In the genomic region with DNA sequence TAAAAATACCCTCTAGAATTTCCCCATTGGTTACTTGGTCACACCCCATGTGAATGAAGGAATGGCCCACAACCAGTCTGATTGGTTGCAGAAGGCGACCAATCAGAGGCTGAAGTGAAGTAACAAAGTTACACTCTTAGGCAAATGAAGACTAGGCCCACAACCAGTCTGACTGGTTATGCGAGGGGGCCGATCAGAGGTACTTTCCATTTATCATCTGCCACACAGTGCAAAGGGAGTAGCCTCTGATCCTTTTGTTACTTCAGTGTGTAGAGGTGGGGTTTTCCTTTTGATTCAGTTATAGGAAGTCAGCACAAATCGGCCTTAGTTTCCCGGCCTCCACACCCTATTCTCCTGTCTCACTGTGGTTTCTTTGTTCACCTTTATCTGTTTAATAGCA, we compare ENCODE assay signal across 8 cellular contexts.
DNase-seq lines count a peak whose midpoint lies in the region; ATAC-seq and TF ChIP-seq lines count a peak whose summit lies in the region.

No MANE protein-coding gene starts in this region.

- peak overlapping the region; percentile 0 for H3K27ac Mint-ChIP-seq in Calu3 (ENCODE audit: unreplicated experiment)
- peak overlapping the region; percentile 63 for H3K27ac Mint-ChIP-seq in activated CD8-positive, alpha-beta T cell treated with anti-CD3 and anti-CD28 coated beads, Interleukin-2, amount 10 ng/mL, durations not matched to agents 7 days and 5 days

- no peaks in the 10 kb centered on the region for H3K27me3 Mint-ChIP-seq in Calu3 (ENCODE audit: unreplicated experiment)
- H3K27me3 Mint-ChIP-seq in activated CD8-positive, alpha-beta T cell treated with anti-CD3 and anti-CD28 coated beads, Interleukin-2, amount 10 ng/mL, durations not matched to agents 7 days and 5 days (ENCODE audit: low read depth) = no peaks in the 10 kb centered on the region

- no peaks in the 10 kb centered on the region for H3K9me3 ChIP-seq in muscle layer of duodenum (ENCODE audit: control insufficient read depth in 1 of 2, low read length in 2 of 2)
- H3K9me3 ChIP-seq in A673 (ENCODE audit: low read depth, low read length, poor library complexity, severe bottlenecking) = no peaks in the 10 kb centered on the region

- BruUV-seq in Calu3 (replicated peaks; lab: Mats Ljungman, UMichigan) (no TSS peak), A673 (replicated peaks; lab: Mats Ljungman, UMichigan) (no TSS peak)

- H3K4me3 ChIP-seq in muscle layer of duodenum (ENCODE audit: low read depth in 1 of 2, low read length in 2 of 2) (no peak overlapping the region), A673 (ENCODE audit: low read depth, low read length, poor library complexity, severe bottlenecking) (no peak overlapping the region)

- no peak overlapping the region for H3K4me3 Mint-ChIP-seq in Calu3 (ENCODE audit: low read depth, unreplicated experiment)
- H3K4me3 Mint-ChIP-seq in activated CD8-positive, alpha-beta T cell treated with anti-CD3 and anti-CD28 coated beads, Interleukin-2, amount 10 ng/mL, durations not matched to agents 7 days and 5 days = no peak overlapping the region

- no peak for TF ChIP-seq CTCF in Calu3 (IDR thresholded peaks at IDR 0.05; ENCODE audit: unreplicated experiment)
- no peak for TF ChIP-seq CTCF in A673 (conservative IDR thresholded peaks at IDR 0.05; ENCODE audit: low read depth, low read length)

- ATAC-seq in GM19397 (IDR thresholded peaks at IDR 0.05; ENCODE audit: unreplicated experiment) (peak; percentile 93), HG03432 (IDR thresholded peaks at IDR 0.05; ENCODE audit: unreplicated experiment) (peak; percentile 95)
- peak; percentile 66 for ATAC-seq in activated CD8-positive, alpha-beta T cell treated with anti-CD3 and anti-CD28 coated beads, Interleukin-2, amount 10 ng/mL, durations not matched to agents 7 days and 5 days

- peak overlapping the region; percentile 68 for H3K27ac ChIP-seq in muscle layer of duodenum (ENCODE audit: low read length)
- no peak overlapping the region for H3K27ac ChIP-seq in A673 (ENCODE audit: low read depth, low read length, poor library complexity, severe bottlenecking)

- peaks cover 29% of the 10 kb centered on the region for H3K4me1 Mint-ChIP-seq in Calu3 (ENCODE audit: low read depth, unreplicated experiment)
- H3K4me1 Mint-ChIP-seq in activated CD8-positive, alpha-beta T cell treated with anti-CD3 and anti-CD28 coated beads, Interleukin-2, amount 10 ng/mL, durations not matched to agents 7 days and 5 days (ENCODE audit: low read depth) = peaks cover 28% of the 10 kb centered on the region

- H3K9me3 Mint-ChIP-seq in Calu3 (ENCODE audit: low read depth, unreplicated experiment) = peaks cover 5% of the 10 kb centered on the region
- H3K9me3 Mint-ChIP-seq in activated CD8-positive, alpha-beta T cell treated with anti-CD3 and anti-CD28 coated beads, Interleukin-2, amount 10 ng/mL, durations not matched to agents 7 days and 5 days (ENCODE audit: insufficient read depth) = no peaks in the 10 kb centered on the region

- H3K4me1 ChIP-seq in muscle layer of duodenum (ENCODE audit: control insufficient read depth in 1 of 2, insufficient read depth in 2 of 2, low read length in 2 of 2) (no peaks in the 10 kb centered on the region), A673 (ENCODE audit: insufficient read depth, low read length, poor library complexity, severe bottlenecking) (no peaks in the 10 kb centered on the region)

- intact Hi-C loops in Calu3 (cut with micrococcal nuclease; ENCODE audit: unreplicated experiment) (loop anchor here (2.0 kb wide), 1 partner anchor 204 kb away; no protein-coding TSS in a partner anchor), head of caudate nucleus (cut with DNase I) (no loop called here), A673 (cut with micrococcal nuclease; ENCODE audit: unreplicated experiment) (no loop called here)

- DNase-seq in Calu3 (peak; percentile 89), head of caudate nucleus (no peak), NCI-H82 (lab: John Stamatoyannopoulos, UW) (no peak), A673 (ENCODE audit: low spot score) (no peak)
- DNase-seq in activated CD8-positive, alpha-beta T cell treated with anti-CD3 and anti-CD28 coated beads, Interleukin-2, amount 10 ng/mL, durations not matched to agents 7 days and 5 days = no peak

- no peaks in the 10 kb centered on the region for H3K27me3 ChIP-seq in muscle layer of duodenum (ENCODE audit: low read depth, low read length)
- no peaks in the 10 kb centered on the region for H3K27me3 ChIP-seq in A673 (replicated peaks; ENCODE audit: insufficient read depth, low read depth, low read length, poor library complexity)

- H3K36me3 ChIP-seq in muscle layer of duodenum (ENCODE audit: control insufficient read depth in 1 of 2, insufficient read depth in 2 of 2, low read length in 2 of 2) = no peaks in the 10 kb centered on the region
- H3K36me3 ChIP-seq in A673 (ENCODE audit: insufficient read depth, low read length, poor library complexity, severe bottlenecking) = no peaks in the 10 kb centered on the region

- POLR2A ChIA-PET in activated CD8-positive, alpha-beta T cell treated with anti-CD3 and anti-CD28 coated beads, Interleukin-2, amount 10 ng/mL, durations not matched to agents 7 days and 5 days (lab: Charles Lee) = no interaction called here
- POLR2A ChIA-PET in A673 (lab: Charles Lee; ENCODE audit: low non-redundant PET) = no interaction called here

- CTCF ChIA-PET in Calu3 (lab: Charles Lee) = interaction anchor here (1.2 kb wide), 1 partner anchor 11 kb away, joined by 3 read pairs; no protein-coding TSS in a partner anchor
- CTCF ChIA-PET in activated CD8-positive, alpha-beta T cell treated with anti-CD3 and anti-CD28 coated beads, Interleukin-2, amount 10 ng/mL, durations not matched to agents 7 days and 5 days (lab: Charles Lee) = no interaction called here
- CTCF ChIA-PET in A673 (lab: Charles Lee) = no interaction called here

- H3K36me3 Mint-ChIP-seq in Calu3 (ENCODE audit: insufficient read depth, unreplicated experiment) = peaks cover 9% of the 10 kb centered on the region
- no peaks in the 10 kb centered on the region for H3K36me3 Mint-ChIP-seq in activated CD8-positive, alpha-beta T cell treated with anti-CD3 and anti-CD28 coated beads, Interleukin-2, amount 10 ng/mL, durations not matched to agents 7 days and 5 days (ENCODE audit: low read depth)
